1 cellular context compared by ENCODE assay signal in genomic region chr12:949337-950099, GRCh38.
TF ChIP-seq lines count a peak whose summit lies in the region.

RAD52 (minus strand) TSS chr12:949694; CDS start chr12:933058, 16,636 bp downstream.

TF ChIP-seq in HepG2, 621 proteins besides CTCF, POLR2A, EP300 and RAD21 (continued from another document and continues in another):
- TF ChIP-seq FLYWCH1 (CRISPR knock-in tag; IDR thresholded peaks at IDR 0.05): no peak
- peak; percentile 67; the same call in 1 of the 2 replicates for TF ChIP-seq ZHX1 (CRISPR knock-in tag; IDR thresholded peaks at IDR 0.05; ENCODE audit: low read depth)
- TF ChIP-seq FOXO1 (CRISPR knock-in tag; IDR thresholded peaks at IDR 0.05): peak; percentile 26; the same call in 1 of the 2 replicates
- TF ChIP-seq ATF6 (CRISPR knock-in tag; conservative IDR thresholded peaks at IDR 0.05): no peak
- no peak for TF ChIP-seq SP140L (CRISPR knock-in tag; IDR thresholded peaks at IDR 0.05; ENCODE audit: borderline replicate concordance)
- no peak for TF ChIP-seq ZNF354B (CRISPR knock-in tag; IDR thresholded peaks at IDR 0.05)
- TF ChIP-seq ZNF18 (CRISPR knock-in tag; IDR thresholded peaks at IDR 0.05; ENCODE audit: insufficient replicate concordance): no peak
- TF ChIP-seq ZFY (CRISPR knock-in tag; IDR thresholded peaks at IDR 0.05): peak; percentile 96
- TF ChIP-seq ZNF75D (CRISPR knock-in tag; IDR thresholded peaks at IDR 0.05; ENCODE audit: borderline replicate concordance): no peak
- peak; percentile 89 for TF ChIP-seq HNRNPLL (IDR thresholded peaks at IDR 0.05; ENCODE audit: low read depth, low read length, poor library complexity, severe bottlenecking)
- TF ChIP-seq KDM3A (CRISPR knock-in tag; IDR thresholded peaks at IDR 0.05; ENCODE audit: low read depth): peak; percentile 87; the same call in 1 of the 2 replicates
- TF ChIP-seq SMYD3 (CRISPR knock-in tag; IDR thresholded peaks at IDR 0.05): no peak
- peak; percentile 44; the same call in 1 of the 2 replicates for TF ChIP-seq ZBTB20 (CRISPR knock-in tag; IDR thresholded peaks at IDR 0.05; ENCODE audit: borderline replicate concordance, low read depth)
- TF ChIP-seq KMT2A (CRISPR knock-in tag; IDR thresholded peaks at IDR 0.05): no peak; the same call in 1 of the 2 replicates
- no peak; the same call in 1 of the 2 replicates for TF ChIP-seq ZNF263 (CRISPR knock-in tag; IDR thresholded peaks at IDR 0.05)
- TF ChIP-seq FOXK1 (CRISPR knock-in tag; IDR thresholded peaks at IDR 0.05; ENCODE audit: borderline replicate concordance, low read depth): peak; percentile 85; the same call in 1 of the 2 replicates
- no peak for TF ChIP-seq SRSF9 (IDR thresholded peaks at IDR 0.05; ENCODE audit: borderline replicate concordance, insufficient read depth, low read depth, low read length, poor library complexity, severe bottlenecking)
- no peak for TF ChIP-seq TRIM22 (IDR thresholded peaks at IDR 0.05)
- TF ChIP-seq MLLT10 (CRISPR knock-in tag; IDR thresholded peaks at IDR 0.05): no peak
- 0 out of 2 replicates have a peak, but pooled peaks have one; percentile 53 for TF ChIP-seq ARNT2 (CRISPR knock-in tag; IDR thresholded peaks at IDR 0.05; ENCODE audit: low read depth)
- peak; percentile 42; the same call in 1 of the 2 replicates for TF ChIP-seq MXD1 (CRISPR knock-in tag; IDR thresholded peaks at IDR 0.05)
- TF ChIP-seq SIN3A (IDR thresholded peaks at IDR 0.05; ENCODE audit: borderline replicate concordance, low read depth, low read length): no peak
- no peak for TF ChIP-seq THYN1 (CRISPR knock-in tag; IDR thresholded peaks at IDR 0.05; ENCODE audit: borderline replicate concordance, low read depth)
- TF ChIP-seq KDM5B (CRISPR knock-in tag; IDR thresholded peaks at IDR 0.05; ENCODE audit: borderline replicate concordance): 0 out of 2 replicates have a peak, but pooled peaks have one; percentile 67
- peak; percentile 66; the same call in 1 of the 2 replicates for TF ChIP-seq TARDBP (CRISPR knock-in tag; IDR thresholded peaks at IDR 0.05)
- TF ChIP-seq HNF1B (CRISPR knock-in tag; IDR thresholded peaks at IDR 0.05): peak; percentile 83
- TF ChIP-seq HOXA9 (CRISPR knock-in tag; IDR thresholded peaks at IDR 0.05; ENCODE audit: borderline replicate concordance): no peak
- TF ChIP-seq SNAPC5 (CRISPR knock-in tag; IDR thresholded peaks at IDR 0.05; ENCODE audit: borderline replicate concordance): no peak
- TF ChIP-seq ELK4 (CRISPR knock-in tag; IDR thresholded peaks at IDR 0.05; ENCODE audit: borderline replicate concordance): no peak
- TF ChIP-seq ZNF225 (CRISPR knock-in tag; IDR thresholded peaks at IDR 0.05): no peak
- TF ChIP-seq NAIF1 (CRISPR knock-in tag; IDR thresholded peaks at IDR 0.05; ENCODE audit: borderline replicate concordance): peak; percentile 83
- TF ChIP-seq NFE2L2 (IDR thresholded peaks at IDR 0.05; ENCODE audit: low read length): no peak
- peak; percentile 19; the same call in 1 of the 2 replicates for TF ChIP-seq KDM1A (CRISPR knock-in tag; IDR thresholded peaks at IDR 0.05)
- no peak for TF ChIP-seq IKZF1 (IDR thresholded peaks at IDR 0.05)
- no peak; the same call in 1 of the 2 replicates for TF ChIP-seq MTERF4 (CRISPR knock-in tag; IDR thresholded peaks at IDR 0.05)
- peak; percentile 100 for TF ChIP-seq ZNF362 (CRISPR knock-in tag; IDR thresholded peaks at IDR 0.05; ENCODE audit: borderline replicate concordance)
- TF ChIP-seq ATF7 (IDR thresholded peaks at IDR 0.05): no peak
- TF ChIP-seq ATF7 (CRISPR knock-in tag; IDR thresholded peaks at IDR 0.05): no peak
- no peak for TF ChIP-seq RFX1 (IDR thresholded peaks at IDR 0.05)
- TF ChIP-seq YY1 (IDR thresholded peaks at IDR 0.05; ENCODE audit: insufficient read depth, insufficient replicate concordance, low read depth, low read length): peak; percentile 63
- 0 out of 2 replicates have a peak, but pooled peaks have one; percentile 15 for TF ChIP-seq MTA3 (CRISPR knock-in tag; IDR thresholded peaks at IDR 0.05)
- no peak for TF ChIP-seq SMAD9 (CRISPR knock-in tag; IDR thresholded peaks at IDR 0.05)
- TF ChIP-seq ASH2L (IDR thresholded peaks at IDR 0.05; ENCODE audit: insufficient read length, low read depth, low read length): peak; percentile 86
- TF ChIP-seq FIP1L1 (IDR thresholded peaks at IDR 0.05; ENCODE audit: borderline replicate concordance, insufficient read depth, low read depth, low read length): peak; percentile 52; the same call in 1 of the 2 replicates
- peak; percentile 65; the same call in 1 of the 2 replicates for TF ChIP-seq SMAD1 (CRISPR knock-in tag; IDR thresholded peaks at IDR 0.05; ENCODE audit: borderline replicate concordance, low read depth)
- TF ChIP-seq NKX3-1 (CRISPR knock-in tag; IDR thresholded peaks at IDR 0.05): peak; percentile 72; the same call in 1 of the 2 replicates
- TF ChIP-seq ELF4 (CRISPR knock-in tag; IDR thresholded peaks at IDR 0.05; ENCODE audit: borderline replicate concordance): no peak
- no peak for TF ChIP-seq ZNF883 (CRISPR knock-in tag; IDR thresholded peaks at IDR 0.05; ENCODE audit: not compliant biosample characterization)
- TF ChIP-seq MTF1 (CRISPR knock-in tag; IDR thresholded peaks at IDR 0.05): no peak
- peak; percentile 82; the same call in 1 of the 2 replicates for TF ChIP-seq ZNF34 (CRISPR knock-in tag; IDR thresholded peaks at IDR 0.05; ENCODE audit: borderline replicate concordance)
- TF ChIP-seq ZBTB21 (CRISPR knock-in tag; IDR thresholded peaks at IDR 0.05): 0 out of 2 replicates have a peak, but pooled peaks have one; percentile 13
